ENCODE assay signal across 2 cellular contexts in the genomic region with DNA sequence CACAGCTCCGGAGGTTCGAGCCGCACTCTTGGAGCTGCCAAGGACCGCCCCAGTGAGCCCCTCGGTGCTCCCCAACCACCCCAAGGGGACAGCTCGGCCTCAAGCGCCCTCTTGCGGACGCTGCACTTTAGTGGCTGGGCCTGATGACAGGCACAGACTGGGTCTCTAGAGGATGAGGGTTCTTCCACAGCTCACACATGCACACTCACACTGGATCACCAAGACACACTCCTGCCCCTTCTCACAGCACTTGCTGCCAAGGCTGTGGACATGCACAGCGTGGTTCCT.
TF ChIP-seq lines count a peak whose summit lies in the region.

No MANE protein-coding gene starts in this region.

TF ChIP-seq in Ishikawa, 13 proteins besides CTCF, POLR2A, EP300 and RAD21 (continued from another document):
- TF ChIP-seq FOXM1 (IDR thresholded peaks at IDR 0.05; ENCODE audit: borderline replicate concordance, low read depth) = no peak
- TF ChIP-seq, protein P1, sequence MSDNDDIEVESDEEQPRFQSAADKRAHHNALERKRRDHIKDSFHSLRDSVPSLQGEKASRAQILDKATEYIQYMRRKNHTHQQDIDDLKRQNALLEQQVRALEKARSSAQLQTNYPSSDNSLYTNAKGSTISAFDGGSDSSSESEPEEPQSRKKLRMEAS (IDR thresholded peaks at IDR 0.05) = no peak
- no peak for TF ChIP-seq NFIC (IDR thresholded peaks at IDR 0.05)
- TF ChIP-seq, protein P2, sequence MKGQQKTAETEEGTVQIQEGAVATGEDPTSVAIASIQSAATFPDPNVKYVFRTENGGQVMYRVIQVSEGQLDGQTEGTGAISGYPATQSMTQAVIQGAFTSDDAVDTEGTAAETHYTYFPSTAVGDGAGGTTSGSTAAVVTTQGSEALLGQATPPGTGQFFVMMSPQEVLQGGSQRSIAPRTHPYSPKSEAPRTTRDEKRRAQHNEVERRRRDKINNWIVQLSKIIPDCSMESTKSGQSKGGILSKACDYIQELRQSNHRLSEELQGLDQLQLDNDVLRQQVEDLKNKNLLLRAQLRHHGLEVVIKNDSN (IDR thresholded peaks at IDR 0.05) = no peak
- no peak for TF ChIP-seq TAF1 (IDR thresholded peaks at IDR 0.05; ENCODE audit: low read depth)
- TF ChIP-seq CEBPB (IDR thresholded peaks at IDR 0.05) = no peak
- TF ChIP-seq CREB1 (IDR thresholded peaks at IDR 0.05; ENCODE audit: low read depth) = no peak
- TF ChIP-seq TEAD4 (IDR thresholded peaks at IDR 0.05) = no peak
- TF ChIP-seq YY1 (IDR thresholded peaks at IDR 0.05; ENCODE audit: low read depth) = no peak
- TF ChIP-seq TCF12 (IDR thresholded peaks at IDR 0.05; ENCODE audit: low read depth) = no peak
- no peak for TF ChIP-seq EGR1 (IDR thresholded peaks at IDR 0.05)
TF ChIP-seq in Ishikawa: peak in this region for 0.

TF ChIP-seq in liver, 16 proteins besides CTCF, POLR2A, EP300 and RAD21 (continued from another document):
- TF ChIP-seq, protein P3, sequence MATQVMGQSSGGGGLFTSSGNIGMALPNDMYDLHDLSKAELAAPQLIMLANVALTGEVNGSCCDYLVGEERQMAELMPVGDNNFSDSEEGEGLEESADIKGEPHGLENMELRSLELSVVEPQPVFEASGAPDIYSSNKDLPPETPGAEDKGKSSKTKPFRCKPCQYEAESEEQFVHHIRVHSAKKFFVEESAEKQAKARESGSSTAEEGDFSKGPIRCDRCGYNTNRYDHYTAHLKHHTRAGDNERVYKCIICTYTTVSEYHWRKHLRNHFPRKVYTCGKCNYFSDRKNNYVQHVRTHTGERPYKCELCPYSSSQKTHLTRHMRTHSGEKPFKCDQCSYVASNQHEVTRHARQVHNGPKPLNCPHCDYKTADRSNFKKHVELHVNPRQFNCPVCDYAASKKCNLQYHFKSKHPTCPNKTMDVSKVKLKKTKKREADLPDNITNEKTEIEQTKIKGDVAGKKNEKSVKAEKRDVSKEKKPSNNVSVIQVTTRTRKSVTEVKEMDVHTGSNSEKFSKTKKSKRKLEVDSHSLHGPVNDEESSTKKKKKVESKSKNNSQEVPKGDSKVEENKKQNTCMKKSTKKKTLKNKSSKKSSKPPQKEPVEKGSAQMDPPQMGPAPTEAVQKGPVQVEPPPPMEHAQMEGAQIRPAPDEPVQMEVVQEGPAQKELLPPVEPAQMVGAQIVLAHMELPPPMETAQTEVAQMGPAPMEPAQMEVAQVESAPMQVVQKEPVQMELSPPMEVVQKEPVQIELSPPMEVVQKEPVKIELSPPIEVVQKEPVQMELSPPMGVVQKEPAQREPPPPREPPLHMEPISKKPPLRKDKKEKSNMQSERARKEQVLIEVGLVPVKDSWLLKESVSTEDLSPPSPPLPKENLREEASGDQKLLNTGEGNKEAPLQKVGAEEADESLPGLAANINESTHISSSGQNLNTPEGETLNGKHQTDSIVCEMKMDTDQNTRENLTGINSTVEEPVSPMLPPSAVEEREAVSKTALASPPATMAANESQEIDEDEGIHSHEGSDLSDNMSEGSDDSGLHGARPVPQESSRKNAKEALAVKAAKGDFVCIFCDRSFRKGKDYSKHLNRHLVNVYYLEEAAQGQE (IDR thresholded peaks at IDR 0.05) = no peak
- TF ChIP-seq, protein P1 (IDR thresholded peaks at IDR 0.05) = no peak
- TF ChIP-seq HNF4A (conservative IDR thresholded peaks at IDR 0.05) = no peak
- TF ChIP-seq, protein P4, sequence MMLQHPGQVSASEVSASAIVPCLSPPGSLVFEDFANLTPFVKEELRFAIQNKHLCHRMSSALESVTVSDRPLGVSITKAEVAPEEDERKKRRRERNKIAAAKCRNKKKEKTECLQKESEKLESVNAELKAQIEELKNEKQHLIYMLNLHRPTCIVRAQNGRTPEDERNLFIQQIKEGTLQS (IDR thresholded peaks at IDR 0.05) = no peak
- TF ChIP-seq, protein P5, sequence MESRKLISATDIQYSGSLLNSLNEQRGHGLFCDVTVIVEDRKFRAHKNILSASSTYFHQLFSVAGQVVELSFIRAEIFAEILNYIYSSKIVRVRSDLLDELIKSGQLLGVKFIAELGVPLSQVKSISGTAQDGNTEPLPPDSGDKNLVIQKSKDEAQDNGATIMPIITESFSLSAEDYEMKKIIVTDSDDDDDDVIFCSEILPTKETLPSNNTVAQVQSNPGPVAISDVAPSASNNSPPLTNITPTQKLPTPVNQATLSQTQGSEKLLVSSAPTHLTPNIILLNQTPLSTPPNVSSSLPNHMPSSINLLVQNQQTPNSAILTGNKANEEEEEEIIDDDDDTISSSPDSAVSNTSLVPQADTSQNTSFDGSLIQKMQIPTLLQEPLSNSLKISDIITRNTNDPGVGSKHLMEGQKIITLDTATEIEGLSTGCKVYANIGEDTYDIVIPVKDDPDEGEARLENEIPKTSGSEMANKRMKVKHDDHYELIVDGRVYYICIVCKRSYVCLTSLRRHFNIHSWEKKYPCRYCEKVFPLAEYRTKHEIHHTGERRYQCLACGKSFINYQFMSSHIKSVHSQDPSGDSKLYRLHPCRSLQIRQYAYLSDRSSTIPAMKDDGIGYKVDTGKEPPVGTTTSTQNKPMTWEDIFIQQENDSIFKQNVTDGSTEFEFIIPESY (IDR thresholded peaks at IDR 0.05) = no peak
